In the genomic region with DNA sequence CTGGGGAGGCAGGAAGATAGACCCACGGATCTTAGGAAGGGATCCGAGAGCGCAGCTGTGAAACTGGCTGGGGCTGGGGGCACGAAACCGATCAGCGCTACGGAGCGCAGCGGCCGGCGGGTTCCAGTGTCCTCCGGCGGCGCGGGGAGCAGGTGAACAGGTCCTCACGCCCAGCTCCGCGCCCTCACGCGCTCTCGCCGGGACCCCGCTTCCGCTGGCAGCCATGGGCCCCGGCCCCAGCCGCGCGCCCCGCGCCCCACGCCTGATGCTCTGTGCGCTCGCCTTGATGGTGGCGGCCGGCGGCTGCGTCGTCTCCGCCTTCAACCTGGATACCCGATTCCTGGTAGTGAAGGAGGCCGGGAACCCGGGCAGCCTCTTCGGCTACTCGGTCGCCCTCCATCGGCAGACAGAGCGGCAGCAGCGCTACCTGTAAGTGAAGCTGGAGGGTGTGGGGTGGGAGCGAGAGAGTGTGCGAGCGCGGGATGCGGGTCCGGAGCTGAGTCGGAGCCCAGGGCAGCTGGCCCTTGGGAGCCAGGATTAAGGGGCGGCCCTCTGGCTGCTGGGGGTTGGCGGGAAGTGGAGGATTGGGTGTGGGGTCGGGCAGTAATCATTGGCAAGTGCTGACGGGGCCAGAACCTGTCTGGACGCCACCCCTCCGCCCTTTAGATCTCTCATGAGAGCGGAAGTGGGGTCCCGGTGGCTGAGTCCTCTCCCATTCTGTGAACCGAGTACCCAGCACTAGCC, we compare ENCODE assay signal across 1 cellular context.
A peak's percentile ranks its signal among the peaks of the same experiment; 100 is the strongest.
TF ChIP-seq lines count a peak whose summit lies in the region.

No MANE protein-coding gene starts in this region.

TF ChIP-seq in GM12878, 131 proteins besides CTCF, POLR2A, EP300 and RAD21 (continued from another document and continues in another):
- TF ChIP-seq, protein P1, sequence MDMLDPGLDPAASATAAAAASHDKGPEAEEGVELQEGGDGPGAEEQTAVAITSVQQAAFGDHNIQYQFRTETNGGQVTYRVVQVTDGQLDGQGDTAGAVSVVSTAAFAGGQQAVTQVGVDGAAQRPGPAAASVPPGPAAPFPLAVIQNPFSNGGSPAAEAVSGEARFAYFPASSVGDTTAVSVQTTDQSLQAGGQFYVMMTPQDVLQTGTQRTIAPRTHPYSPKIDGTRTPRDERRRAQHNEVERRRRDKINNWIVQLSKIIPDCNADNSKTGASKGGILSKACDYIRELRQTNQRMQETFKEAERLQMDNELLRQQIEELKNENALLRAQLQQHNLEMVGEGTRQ (IDR thresholded peaks at IDR 0.05; ENCODE audit: borderline replicate concordance, low read depth, low read length), result no peak
- TF ChIP-seq BHLHE40 (IDR thresholded peaks at IDR 0.05; ENCODE audit: borderline replicate concordance in 1 of 2, low read depth in 2 of 2, low read length in 1 of 2), result 0 out of 4 replicates have a peak, but pooled peaks of 1 of the 2 experiments have one; percentile 7
- TF ChIP-seq BCL11A (IDR thresholded peaks at IDR 0.05; ENCODE audit: low read depth, low read length), result no peak
- no peak for TF ChIP-seq RAD51 (IDR thresholded peaks at IDR 0.05)
- TF ChIP-seq RCOR1 (conservative IDR thresholded peaks at IDR 0.05; ENCODE audit: low read depth, low read length), result no peak
- no peak for TF ChIP-seq RFX5 (IDR thresholded peaks at IDR 0.05; ENCODE audit: low read depth, low read length)
- 0 out of 2 replicates have a peak, but pooled peaks have one; percentile 24 for TF ChIP-seq SPI1 (IDR thresholded peaks at IDR 0.05; ENCODE audit: borderline replicate concordance, insufficient read depth, low read depth, low read length)
- TF ChIP-seq LARP7 (IDR thresholded peaks at IDR 0.05), result peak; percentile 85; the same call in 1 of the 2 replicates
- 0 out of 2 replicates have a peak, but pooled peaks have one; percentile 39 for TF ChIP-seq NBN (IDR thresholded peaks at IDR 0.05)
- TF ChIP-seq YY1 (IDR thresholded peaks at IDR 0.05; ENCODE audit: low read depth, low read length), result peak; percentile 52
- TF ChIP-seq, protein P2, sequence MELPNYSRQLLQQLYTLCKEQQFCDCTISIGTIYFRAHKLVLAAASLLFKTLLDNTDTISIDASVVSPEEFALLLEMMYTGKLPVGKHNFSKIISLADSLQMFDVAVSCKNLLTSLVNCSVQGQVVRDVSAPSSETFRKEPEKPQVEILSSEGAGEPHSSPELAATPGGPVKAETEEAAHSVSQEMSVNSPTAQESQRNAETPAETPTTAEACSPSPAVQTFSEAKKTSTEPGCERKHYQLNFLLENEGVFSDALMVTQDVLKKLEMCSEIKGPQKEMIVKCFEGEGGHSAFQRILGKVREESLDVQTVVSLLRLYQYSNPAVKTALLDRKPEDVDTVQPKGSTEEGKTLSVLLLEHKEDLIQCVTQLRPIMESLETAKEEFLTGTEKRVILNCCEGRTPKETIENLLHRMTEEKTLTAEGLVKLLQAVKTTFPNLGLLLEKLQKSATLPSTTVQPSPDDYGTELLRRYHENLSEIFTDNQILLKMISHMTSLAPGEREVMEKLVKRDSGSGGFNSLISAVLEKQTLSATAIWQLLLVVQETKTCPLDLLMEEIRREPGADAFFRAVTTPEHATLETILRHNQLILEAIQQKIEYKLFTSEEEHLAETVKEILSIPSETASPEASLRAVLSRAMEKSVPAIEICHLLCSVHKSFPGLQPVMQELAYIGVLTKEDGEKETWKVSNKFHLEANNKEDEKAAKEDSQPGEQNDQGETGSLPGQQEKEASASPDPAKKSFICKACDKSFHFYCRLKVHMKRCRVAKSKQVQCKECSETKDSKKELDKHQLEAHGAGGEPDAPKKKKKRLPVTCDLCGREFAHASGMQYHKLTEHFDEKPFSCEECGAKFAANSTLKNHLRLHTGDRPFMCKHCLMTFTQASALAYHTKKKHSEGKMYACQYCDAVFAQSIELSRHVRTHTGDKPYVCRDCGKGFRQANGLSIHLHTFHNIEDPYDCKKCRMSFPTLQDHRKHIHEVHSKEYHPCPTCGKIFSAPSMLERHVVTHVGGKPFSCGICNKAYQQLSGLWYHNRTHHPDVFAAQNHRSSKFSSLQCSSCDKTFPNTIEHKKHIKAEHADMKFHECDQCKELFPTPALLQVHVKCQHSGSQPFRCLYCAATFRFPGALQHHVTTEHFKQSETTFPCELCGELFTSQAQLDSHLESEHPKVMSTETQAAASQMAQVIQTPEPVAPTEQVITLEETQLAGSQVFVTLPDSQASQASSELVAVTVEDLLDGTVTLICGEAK (IDR thresholded peaks at IDR 0.05; ENCODE audit: borderline replicate concordance), result no peak
- TF ChIP-seq ASH2L (IDR thresholded peaks at IDR 0.05; ENCODE audit: borderline replicate concordance, low read depth), result no peak
- peak; percentile 34 for TF ChIP-seq NR2F1 (conservative IDR thresholded peaks at IDR 0.05)
- no peak for TF ChIP-seq NFXL1 (IDR thresholded peaks at IDR 0.05; ENCODE audit: borderline replicate concordance)
- no peak for TF ChIP-seq NFYA (IDR thresholded peaks at IDR 0.05; ENCODE audit: borderline replicate concordance, low read depth, low read length)
- no peak for TF ChIP-seq RBBP5 (conservative IDR thresholded peaks at IDR 0.05)
- TF ChIP-seq, protein P3, sequence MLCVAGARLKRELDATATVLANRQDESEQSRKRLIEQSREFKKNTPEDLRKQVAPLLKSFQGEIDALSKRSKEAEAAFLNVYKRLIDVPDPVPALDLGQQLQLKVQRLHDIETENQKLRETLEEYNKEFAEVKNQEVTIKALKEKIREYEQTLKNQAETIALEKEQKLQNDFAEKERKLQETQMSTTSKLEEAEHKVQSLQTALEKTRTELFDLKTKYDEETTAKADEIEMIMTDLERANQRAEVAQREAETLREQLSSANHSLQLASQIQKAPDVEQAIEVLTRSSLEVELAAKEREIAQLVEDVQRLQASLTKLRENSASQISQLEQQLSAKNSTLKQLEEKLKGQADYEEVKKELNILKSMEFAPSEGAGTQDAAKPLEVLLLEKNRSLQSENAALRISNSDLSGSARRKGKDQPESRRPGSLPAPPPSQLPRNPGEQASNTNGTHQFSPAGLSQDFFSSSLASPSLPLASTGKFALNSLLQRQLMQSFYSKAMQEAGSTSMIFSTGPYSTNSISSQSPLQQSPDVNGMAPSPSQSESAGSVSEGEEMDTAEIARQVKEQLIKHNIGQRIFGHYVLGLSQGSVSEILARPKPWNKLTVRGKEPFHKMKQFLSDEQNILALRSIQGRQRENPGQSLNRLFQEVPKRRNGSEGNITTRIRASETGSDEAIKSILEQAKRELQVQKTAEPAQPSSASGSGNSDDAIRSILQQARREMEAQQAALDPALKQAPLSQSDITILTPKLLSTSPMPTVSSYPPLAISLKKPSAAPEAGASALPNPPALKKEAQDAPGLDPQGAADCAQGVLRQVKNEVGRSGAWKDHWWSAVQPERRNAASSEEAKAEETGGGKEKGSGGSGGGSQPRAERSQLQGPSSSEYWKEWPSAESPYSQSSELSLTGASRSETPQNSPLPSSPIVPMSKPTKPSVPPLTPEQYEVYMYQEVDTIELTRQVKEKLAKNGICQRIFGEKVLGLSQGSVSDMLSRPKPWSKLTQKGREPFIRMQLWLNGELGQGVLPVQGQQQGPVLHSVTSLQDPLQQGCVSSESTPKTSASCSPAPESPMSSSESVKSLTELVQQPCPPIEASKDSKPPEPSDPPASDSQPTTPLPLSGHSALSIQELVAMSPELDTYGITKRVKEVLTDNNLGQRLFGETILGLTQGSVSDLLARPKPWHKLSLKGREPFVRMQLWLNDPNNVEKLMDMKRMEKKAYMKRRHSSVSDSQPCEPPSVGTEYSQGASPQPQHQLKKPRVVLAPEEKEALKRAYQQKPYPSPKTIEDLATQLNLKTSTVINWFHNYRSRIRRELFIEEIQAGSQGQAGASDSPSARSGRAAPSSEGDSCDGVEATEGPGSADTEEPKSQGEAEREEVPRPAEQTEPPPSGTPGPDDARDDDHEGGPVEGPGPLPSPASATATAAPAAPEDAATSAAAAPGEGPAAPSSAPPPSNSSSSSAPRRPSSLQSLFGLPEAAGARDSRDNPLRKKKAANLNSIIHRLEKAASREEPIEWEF (IDR thresholded peaks at IDR 0.05; ENCODE audit: insufficient replicate concordance, low read depth, low read length), result no peak
- peak; percentile 74 for TF ChIP-seq NKRF (conservative IDR thresholded peaks at IDR 0.05)
- no peak for TF ChIP-seq STAT1 (conservative IDR thresholded peaks at IDR 0.05)
- no peak for TF ChIP-seq E2F8 (IDR thresholded peaks at IDR 0.05; ENCODE audit: low read depth, partially characterized antibody)
- TF ChIP-seq, protein P4, sequence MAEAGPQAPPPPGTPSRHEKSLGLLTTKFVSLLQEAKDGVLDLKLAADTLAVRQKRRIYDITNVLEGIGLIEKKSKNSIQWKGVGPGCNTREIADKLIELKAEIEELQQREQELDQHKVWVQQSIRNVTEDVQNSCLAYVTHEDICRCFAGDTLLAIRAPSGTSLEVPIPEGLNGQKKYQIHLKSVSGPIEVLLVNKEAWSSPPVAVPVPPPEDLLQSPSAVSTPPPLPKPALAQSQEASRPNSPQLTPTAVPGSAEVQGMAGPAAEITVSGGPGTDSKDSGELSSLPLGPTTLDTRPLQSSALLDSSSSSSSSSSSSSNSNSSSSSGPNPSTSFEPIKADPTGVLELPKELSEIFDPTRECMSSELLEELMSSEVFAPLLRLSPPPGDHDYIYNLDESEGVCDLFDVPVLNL (IDR thresholded peaks at IDR 0.05; ENCODE audit: low read depth, low read length), result no peak
- no peak for TF ChIP-seq ZNF207 (IDR thresholded peaks at IDR 0.05; ENCODE audit: borderline replicate concordance)
- TF ChIP-seq TCF7 (IDR thresholded peaks at IDR 0.05; ENCODE audit: borderline replicate concordance), result no peak
- TF ChIP-seq SP1 (IDR thresholded peaks at IDR 0.05; ENCODE audit: low read depth, low read length), result no peak
- TF ChIP-seq, protein P5, sequence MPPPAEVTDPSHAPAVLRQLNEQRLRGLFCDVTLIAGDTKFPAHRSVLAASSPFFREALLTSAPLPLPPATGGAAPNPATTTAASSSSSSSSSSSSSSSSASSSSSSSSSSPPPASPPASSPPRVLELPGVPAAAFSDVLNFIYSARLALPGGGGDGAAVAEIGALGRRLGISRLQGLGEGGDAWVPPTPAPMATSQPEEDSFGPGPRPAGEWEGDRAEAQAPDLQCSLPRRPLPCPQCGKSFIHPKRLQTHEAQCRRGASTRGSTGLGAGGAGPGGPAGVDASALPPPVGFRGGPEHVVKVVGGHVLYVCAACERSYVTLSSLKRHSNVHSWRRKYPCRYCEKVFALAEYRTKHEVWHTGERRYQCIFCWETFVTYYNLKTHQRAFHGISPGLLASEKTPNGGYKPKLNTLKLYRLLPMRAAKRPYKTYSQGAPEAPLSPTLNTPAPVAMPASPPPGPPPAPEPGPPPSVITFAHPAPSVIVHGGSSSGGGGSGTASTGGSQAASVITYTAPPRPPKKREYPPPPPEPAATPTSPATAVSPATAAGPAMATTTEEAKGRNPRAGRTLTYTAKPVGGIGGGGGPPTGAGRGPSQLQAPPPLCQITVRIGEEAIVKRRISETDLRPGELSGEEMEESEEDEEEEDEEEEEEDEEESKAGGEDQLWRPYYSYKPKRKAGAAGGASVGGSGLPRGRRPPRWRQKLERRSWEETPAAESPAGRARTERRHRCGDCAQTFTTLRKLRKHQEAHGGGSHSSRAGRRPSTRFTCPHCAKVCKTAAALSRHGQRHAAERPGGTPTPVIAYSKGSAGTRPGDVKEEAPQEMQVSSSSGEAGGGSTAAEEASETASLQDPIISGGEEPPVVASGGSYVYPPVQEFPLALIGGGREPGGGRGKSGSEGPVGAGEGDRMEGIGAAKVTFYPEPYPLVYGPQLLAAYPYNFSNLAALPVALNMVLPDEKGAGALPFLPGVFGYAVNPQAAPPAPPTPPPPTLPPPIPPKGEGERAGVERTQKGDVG (CRISPR knock-in tag; IDR thresholded peaks at IDR 0.05), result no peak
